ENCODE assay signal across 8 cellular contexts in the genomic region with DNA sequence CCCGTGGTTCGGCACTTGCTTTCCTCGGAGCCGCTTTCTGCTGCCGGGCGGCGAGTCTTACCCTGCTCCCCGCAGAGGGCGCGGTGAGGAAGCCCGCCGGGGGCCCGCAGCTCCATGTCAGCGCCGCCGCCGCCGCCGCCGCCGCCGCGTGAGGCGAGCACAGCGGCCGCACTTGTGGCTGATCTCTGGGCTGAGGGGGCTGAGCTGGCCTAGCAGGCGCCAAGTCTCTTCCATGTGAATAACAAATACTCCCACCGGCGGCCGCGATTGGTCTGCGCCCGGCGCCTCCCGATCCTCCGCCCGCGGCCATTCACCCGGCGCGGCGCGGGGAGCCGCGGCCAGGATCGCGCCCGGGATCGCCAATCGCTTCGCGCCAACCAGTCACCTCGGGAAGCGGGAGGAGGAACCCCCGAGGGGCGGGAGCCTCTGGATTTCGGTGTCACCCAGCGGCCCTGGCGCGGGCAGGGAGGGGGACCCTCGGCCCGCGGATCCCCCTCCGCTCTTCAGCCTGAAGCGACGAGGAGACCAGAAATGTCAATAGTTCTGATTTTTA. TPM values are rescaled to one million over a fixed set of nuclear protein-coding genes. Genes with fewer than 3 reads are reported as not detected.
DNase-seq lines count a peak whose midpoint lies in the region; ATAC-seq and TF ChIP-seq lines count a peak whose summit lies in the region.

A gene (minus strand): TSS at position 206 of the 553 bp plus-strand sequence.

- peaks cover 55 to 74% (median 64%) of the 10 kb centered on the region in 11 experiments for H3K27me3 ChIP-seq in BLaER1 treated with 17β-estradiol and CSF1 and Interleukin-3, amounts not matched to agents 10 nM and 100 nM
- H3K27me3 ChIP-seq in esophagus squamous epithelium (peaks cover 4 to 90% (median 10%) of the 10 kb centered on the region in 4 donors), muscle layer of duodenum (ENCODE audit: low read depth, low read length) (peaks cover 41% of the 10 kb centered on the region), upper lobe of right lung (peaks cover 86% of the 10 kb centered on the region)

- peak within 1 kb of the TSS; percentile 93 to 100 (median 98) for H3K4me2 ChIP-seq in BLaER1 treated with 17β-estradiol and CSF1 and Interleukin-3, amounts not matched to agents 10 nM and 100 nM

- DNase-seq in NCI-H1417 treated with DMSO at 0.1 percent for 48 hours (lab: John Stamatoyannopoulos, UW) (peak; percentile 71), esophagus squamous epithelium (lab: John Stamatoyannopoulos, UW) (no peak), upper lobe of right lung (peak; percentile 70), HCEC 1CT (no peak)
- DNase-seq in activated CD4-positive, alpha-beta memory T cell treated with anti-CD3 and anti-CD28 coated beads, Interleukin-2, amount 10 ng/mL, durations not matched to agents 7 days and 5 days: no peak

- no peaks in the 10 kb centered on the region for H3K9me3 ChIP-seq in BLaER1 treated with 17β-estradiol and CSF1 and Interleukin-3, amounts not matched to agents 10 nM and 100 nM (replicated peaks in 1 of 11)
- no peaks in the 10 kb centered on the region for H3K9me3 ChIP-seq in esophagus squamous epithelium
- no peaks in the 10 kb centered on the region for H3K9me3 ChIP-seq in muscle layer of duodenum (ENCODE audit: control insufficient read depth in 1 of 2, low read length in 2 of 2)
- H3K9me3 ChIP-seq in upper lobe of right lung: no peaks in the 10 kb centered on the region

- H3K27ac Mint-ChIP-seq in activated CD4-positive, alpha-beta memory T cell treated with anti-CD3 and anti-CD28 coated beads, Interleukin-2, amount 10 ng/mL, durations not matched to agents 7 days and 5 days: no peak within 1 kb of the TSS

- peaks cover 12% of the 10 kb centered on the region for H3K4me1 Mint-ChIP-seq in activated CD4-positive, alpha-beta memory T cell treated with anti-CD3 and anti-CD28 coated beads, Interleukin-2, amount 10 ng/mL, durations not matched to agents 7 days and 5 days

- no peak for TF ChIP-seq POLR2A in esophagus squamous epithelium (IDR thresholded peaks at IDR 0.05)

- POLR2A ChIA-PET in activated CD4-positive, alpha-beta memory T cell treated with anti-CD3 and anti-CD28 coated beads, Interleukin-2, amount 10 ng/mL, durations not matched to agents 7 days and 5 days (lab: Charles Lee): no interaction called here

- peaks cover 23 to 32% (median 27%) of the 10 kb centered on the region in 10 experiments for H3K4me1 ChIP-seq in BLaER1 treated with 17β-estradiol and CSF1 and Interleukin-3, amounts not matched to agents 10 nM and 100 nM
- peaks cover 15 to 34% (median 18%) of the 10 kb centered on the region in 3 donors for H3K4me1 ChIP-seq in esophagus squamous epithelium
- peaks cover 0 to 19% of the 10 kb centered on the region in 2 donors for H3K4me1 ChIP-seq in muscle layer of duodenum (ENCODE audit: control insufficient read depth in 1 of 2, insufficient read depth in 2 of 2, low read length in 2 of 2)
- peaks cover 21% of the 10 kb centered on the region for H3K4me1 ChIP-seq in upper lobe of right lung

- WGBS in esophagus squamous epithelium, 2 donors: 0 to 1% methylated on average over 8 to 10 of the region's 66 CpGs

- CTCF ChIA-PET in activated CD4-positive, alpha-beta memory T cell treated with anti-CD3 and anti-CD28 coated beads, Interleukin-2, amount 10 ng/mL, durations not matched to agents 7 days and 5 days (lab: Charles Lee): interaction anchor here (0.6 to 2.2 kb wide), 6 partner anchors 8 to 450 kb away, joined by 3 to 11 read pairs (median 5); no protein-coding TSS in a partner anchor

- H3K9ac ChIP-seq in BLaER1 treated with 17β-estradiol and CSF1 and Interleukin-3, amounts not matched to agents 10 nM and 100 nM: peak within 1 kb of the TSS; percentile 45 to 75 (median 68); a peak in 21 of 22 replicates

- H3K27ac ChIP-seq in BLaER1 treated with 17β-estradiol and CSF1 and Interleukin-3, amounts not matched to agents 10 nM and 100 nM: no peak within 1 kb of the TSS
- H3K27ac ChIP-seq in esophagus squamous epithelium: peak within 1 kb of the TSS in 3 of 4 donors; percentile 29 to 59 (median 34)
- no peak within 1 kb of the TSS for H3K27ac ChIP-seq in muscle layer of duodenum (ENCODE audit: low read length)
- no peak within 1 kb of the TSS for H3K27ac ChIP-seq in upper lobe of right lung

- ATAC-seq in GM19438 (IDR thresholded peaks at IDR 0.05; ENCODE audit: low read depth, unreplicated experiment) (peak; percentile 21), upper lobe of right lung (peak; percentile 39)

- no peaks in the 10 kb centered on the region for H3K9me3 Mint-ChIP-seq in activated CD4-positive, alpha-beta memory T cell treated with anti-CD3 and anti-CD28 coated beads, Interleukin-2, amount 10 ng/mL, durations not matched to agents 7 days and 5 days

- peaks cover 0 to 41% (median 21%) of the 10 kb centered on the region in 11 experiments; a peak in 14 of 22 replicates for H4K20me1 ChIP-seq in BLaER1 treated with 17β-estradiol and CSF1 and Interleukin-3, amounts not matched to agents 10 nM and 100 nM

- no peaks in the 10 kb centered on the region for H3K36me3 Mint-ChIP-seq in activated CD4-positive, alpha-beta memory T cell treated with anti-CD3 and anti-CD28 coated beads, Interleukin-2, amount 10 ng/mL, durations not matched to agents 7 days and 5 days (ENCODE audit: low read depth)

- no peaks in the 10 kb centered on the region for H3K36me3 ChIP-seq in BLaER1 treated with 17β-estradiol and CSF1 and Interleukin-3, amounts not matched to agents 10 nM and 100 nM
- H3K36me3 ChIP-seq in esophagus squamous epithelium (no peaks in the 10 kb centered on the region), muscle layer of duodenum (ENCODE audit: control insufficient read depth in 1 of 2, insufficient read depth in 2 of 2, low read length in 2 of 2) (no peaks in the 10 kb centered on the region), upper lobe of right lung (no peaks in the 10 kb centered on the region)

- intact Hi-C loops in esophagus squamous epithelium (cut with DNase I) (no loop called here), upper lobe of right lung (cut with DNase I) (no loop called here)

- TF ChIP-seq CTCF in esophagus squamous epithelium (IDR thresholded peaks at IDR 0.05) (no peak), upper lobe of right lung (IDR thresholded peaks at IDR 0.05) (no peak)

- H3K4me3 Mint-ChIP-seq in activated CD4-positive, alpha-beta memory T cell treated with anti-CD3 and anti-CD28 coated beads, Interleukin-2, amount 10 ng/mL, durations not matched to agents 7 days and 5 days: peak within 1 kb of the TSS; percentile 76

- H3K27me3 Mint-ChIP-seq in activated CD4-positive, alpha-beta memory T cell treated with anti-CD3 and anti-CD28 coated beads, Interleukin-2, amount 10 ng/mL, durations not matched to agents 7 days and 5 days: peaks cover 72% of the 10 kb centered on the region

- peak within 1 kb of the TSS; percentile 68 to 82 (median 72) for H3K4me3 ChIP-seq in BLaER1 treated with 17β-estradiol and CSF1 and Interleukin-3, amounts not matched to agents 10 nM and 100 nM
- H3K4me3 ChIP-seq in esophagus squamous epithelium: peak within 1 kb of the TSS; percentile 53 to 86 (median 76)
- H3K4me3 ChIP-seq in muscle layer of duodenum (ENCODE audit: low read depth in 1 of 2, low read length in 2 of 2): peak within 1 kb of the TSS; percentile 77 to 96
- H3K4me3 ChIP-seq in upper lobe of right lung: peak within 1 kb of the TSS; percentile 83

RNA-seq across cellular contexts. Expression of the gene that starts here (rescaled TPM):
- not detected for total RNA-seq in activated CD4-positive, alpha-beta memory T cell treated with anti-CD3 and anti-CD28 coated beads, Interleukin-2, amount 10 ng/mL, durations not matched to agents 7 days and 5 days
- total RNA-seq in esophagus squamous epithelium (under 1 TPM in 1 of 4 donors, not detected in 3; 0.57 TPM), upper lobe of right lung (not detected)

Comparison
In these comparisons a context has a peak if more than half of its experiments do, and no peak if none do; other contexts are left out.
1. Peak in DNase-seq, ATAC-seq and H3K4me3 ChIP-seq in upper lobe of right lung; RNA of the gene not detected or under 1 TPM.
2. H3K27ac ChIP-seq: peak in esophagus squamous epithelium (3 of 4); none in BLaER1 treated with 17β-estradiol and CSF1 and Interleukin-3, amounts not matched to agents 10 nM and 100 nM (0 of 11), muscle layer of duodenum (single experiment) and upper lobe of right lung (single experiment).
3. Peak in every context shown above with its lines, with median percentiles within 50 percentile points of each other: H3K4me3 ChIP-seq.